Comparison of ENCODE assay signal across 10 cellular contexts in genomic region chr12:56720696-56721615, GRCh38. TPM values are rescaled to one million over a fixed set of nuclear protein-coding genes. Genes with fewer than 3 reads are reported as not detected.
DNase-seq lines count a peak whose midpoint lies in the region; ATAC-seq and TF ChIP-seq lines count a peak whose summit lies in the region.
"Had no signal": no experiment of that assay in that cellular context is flagged by ENCODE, and none has a peak within 500 bp of the region (broad histone marks: within the 10 kb centered on the region; RNA-seq: fewer than 3 reads in every experiment).

No MANE protein-coding gene starts in this region.

- no peak for DNase-seq in SK-N-SH
- DNase-seq in PC-9: no peak
- DNase-seq in epithelial cell of prostate (ENCODE audit: low read depth, low spot score): no peak
- DNase-seq in HPDE6-E6E7 (ENCODE audit: extremely low spot score): no peak
- DNase-seq in GOT3 (lab: John Stamatoyannopoulos, UW): no peak
- DNase-seq: NCI-H146 had no signal

- H3K4me2 ChIP-seq in SK-N-SH (peak overlapping the region; percentile 91; the same call in 1 of the 2 replicates), PC-9 (peak overlapping the region; percentile 98)

- peak overlapping the region in 1 of 2 experiments; percentile 11; a peak in 2 of 4 replicates for H3K4me3 ChIP-seq in SK-N-SH (ENCODE audit: low read depth in 2 of 2, low read length in 1 of 2)
- H3K4me3 ChIP-seq in PC-9: peak overlapping the region; percentile 46; the same call in 1 of the 2 replicates
- peak overlapping the region in 1 of 7 experiments; percentile 83 for H3K4me3 ChIP-seq in skin epidermis

- no peak for TF ChIP-seq EP300 in SK-N-SH (IDR thresholded peaks at IDR 0.05; ENCODE audit: borderline replicate concordance in 1 of 2, low read depth in 1 of 2, low read length in 1 of 2)

- H3K27ac ChIP-seq in SK-N-SH (ENCODE audit: low read depth in 2 of 2, low read length in 1 of 2): no peak overlapping the region; a peak in 1 of 4 replicates
- peak overlapping the region; percentile 63 for H3K27ac ChIP-seq in PC-9
- H3K27ac ChIP-seq in epithelial cell of prostate: peak overlapping the region; percentile 91
- peak overlapping the region in 19 of 21 experiments; percentile 2 to 97 (median 63) for H3K27ac ChIP-seq in skin epidermis

- H3K4me1 ChIP-seq in SK-N-SH (ENCODE audit: control insufficient read depth in 1 of 2, insufficient read depth in 2 of 2, low read depth in 1 of 2, low read length in 1 of 2): peaks cover 29 to 30% of the 10 kb centered on the region in 2 experiments
- H3K4me1 ChIP-seq in PC-9 (replicated peaks; ENCODE audit: insufficient read depth): peaks cover 52% of the 10 kb centered on the region

- H3F3A ChIP-seq in SK-N-SH (replicated peaks; ENCODE audit: insufficient read depth) (peaks cover 11% of the 10 kb centered on the region), PC-9 (ENCODE audit: insufficient read depth, low read depth) (peaks cover 80% of the 10 kb centered on the region)

- H2AFZ ChIP-seq in SK-N-SH (ENCODE audit: low read depth) (no peak overlapping the region), PC-9 (no peak overlapping the region)

- H4K20me1 ChIP-seq in SK-N-SH (ENCODE audit: insufficient read depth) (peaks cover 80% of the 10 kb centered on the region), PC-9 (ENCODE audit: insufficient read depth) (peaks cover 68% of the 10 kb centered on the region)

- TF ChIP-seq CTCF in SK-N-SH (IDR thresholded peaks at IDR 0.05): no peak
- TF ChIP-seq CTCF in PC-9 (conservative IDR thresholded peaks at IDR 0.05): no peak

- H3K36me3 ChIP-seq in SK-N-SH (replicated peaks in 1 of 2; ENCODE audit: control insufficient read depth in 1 of 2, insufficient read depth in 2 of 2, low read length in 1 of 2): peaks cover 38 to 48% of the 10 kb centered on the region in 2 experiments
- H3K36me3 ChIP-seq in PC-9 (ENCODE audit: low read depth): peaks cover 58% of the 10 kb centered on the region

- intact Hi-C loops in PC-9 (cut with micrococcal nuclease; ENCODE audit: unreplicated experiment): loop anchor here (10.0 kb wide), 1 partner anchor 56 kb away; no protein-coding TSS in a partner anchor

- no peaks in the 10 kb centered on the region for H3K9me3 ChIP-seq in SK-N-SH
- H3K9me3 ChIP-seq in PC-9 (ENCODE audit: insufficient read depth, low read depth): no peaks in the 10 kb centered on the region
- H3K9me3 ChIP-seq: adrenal gland had no signal

- 92% methylated on average over 3 of the region's 3 CpGs for WGBS in SK-N-SH (ENCODE audit: low lambda C conversion rate)

- H3K79me2 ChIP-seq in SK-N-SH (ENCODE audit: insufficient read depth): peaks cover 82% of the 10 kb centered on the region
- peaks cover 83% of the 10 kb centered on the region for H3K79me2 ChIP-seq in PC-9 (ENCODE audit: low read depth)

- CTCF ChIA-PET in SK-N-SH (lab: Yijun Ruan, JAX): no interaction called here
- CTCF ChIA-PET in PC-9 (lab: Charles Lee): no interaction called here

- H3K9me2 ChIP-seq in SK-N-SH (no peaks in the 10 kb centered on the region), PC-9 (ENCODE audit: insufficient read depth) (no peaks in the 10 kb centered on the region)

- ATAC-seq in SK-N-SH treated with all-trans-retinoic acid at 6 μM for 48 hours: no peak
- ATAC-seq in esophagus mucosa: no peak

- H3K9ac ChIP-seq in SK-N-SH: no peak overlapping the region

- no TSS peak for BruUV-seq in PC-9 (replicated peaks; lab: Mats Ljungman, UMichigan)

- H3K27me3 ChIP-seq in SK-N-SH (ENCODE audit: insufficient read depth) (no peaks in the 10 kb centered on the region), PC-9 (ENCODE audit: insufficient read depth, low read depth) (no peaks in the 10 kb centered on the region)
- H3K27me3 ChIP-seq: adrenal gland had no signal

- TF ChIP-seq RAD21 in SK-N-SH (IDR thresholded peaks at IDR 0.05; ENCODE audit: low read length): no peak

- POLR2A ChIA-PET in SK-N-SH (lab: Yijun Ruan, JAX): no interaction called here
- POLR2A ChIA-PET in PC-9 (lab: Charles Lee; ENCODE audit: unreplicated experiment): interaction anchor here (0.6 to 0.7 kb wide), 4 partner anchors 15 to 62 kb away, joined by 3 to 10 read pairs (median 6); partner anchors contain the start of gene PTGES3

TF ChIP-seq in SK-N-SH, 30 proteins besides CTCF, POLR2A, EP300 and RAD21 (continues in another document):
- TF ChIP-seq POLR2AphosphoS5 (IDR thresholded peaks at IDR 0.05; ENCODE audit: low read depth, low read length) (no peak), JUND (IDR thresholded peaks at IDR 0.05) (no peak), IRF3 (IDR thresholded peaks at IDR 0.05; ENCODE audit: low read depth, low read length) (no peak), FOSL2 (IDR thresholded peaks at IDR 0.05; ENCODE audit: borderline replicate concordance, low read depth) (no peak), RFX5 (IDR thresholded peaks at IDR 0.05; ENCODE audit: low read length) (no peak), ELF1 (IDR thresholded peaks at IDR 0.05) (no peak), TCF12 (IDR thresholded peaks at IDR 0.05) (no peak), SMC3 (IDR thresholded peaks at IDR 0.05; ENCODE audit: low read depth, low read length) (no peak), GABPA (IDR thresholded peaks at IDR 0.05; ENCODE audit: low read depth) (no peak), EZH2phosphoT487 (IDR thresholded peaks at IDR 0.05; ENCODE audit: borderline replicate concordance, low read depth) (no peak), CHD2 (IDR thresholded peaks at IDR 0.05; ENCODE audit: low read length, partially characterized antibody) (no peak)

TF ChIP-seq in SK-N-SH treated with all-trans-retinoic acid at 6 μM for 48 hours, 23 proteins besides CTCF, POLR2A, EP300 and RAD21 (continues in another document):
- TF ChIP-seq, protein P1, sequence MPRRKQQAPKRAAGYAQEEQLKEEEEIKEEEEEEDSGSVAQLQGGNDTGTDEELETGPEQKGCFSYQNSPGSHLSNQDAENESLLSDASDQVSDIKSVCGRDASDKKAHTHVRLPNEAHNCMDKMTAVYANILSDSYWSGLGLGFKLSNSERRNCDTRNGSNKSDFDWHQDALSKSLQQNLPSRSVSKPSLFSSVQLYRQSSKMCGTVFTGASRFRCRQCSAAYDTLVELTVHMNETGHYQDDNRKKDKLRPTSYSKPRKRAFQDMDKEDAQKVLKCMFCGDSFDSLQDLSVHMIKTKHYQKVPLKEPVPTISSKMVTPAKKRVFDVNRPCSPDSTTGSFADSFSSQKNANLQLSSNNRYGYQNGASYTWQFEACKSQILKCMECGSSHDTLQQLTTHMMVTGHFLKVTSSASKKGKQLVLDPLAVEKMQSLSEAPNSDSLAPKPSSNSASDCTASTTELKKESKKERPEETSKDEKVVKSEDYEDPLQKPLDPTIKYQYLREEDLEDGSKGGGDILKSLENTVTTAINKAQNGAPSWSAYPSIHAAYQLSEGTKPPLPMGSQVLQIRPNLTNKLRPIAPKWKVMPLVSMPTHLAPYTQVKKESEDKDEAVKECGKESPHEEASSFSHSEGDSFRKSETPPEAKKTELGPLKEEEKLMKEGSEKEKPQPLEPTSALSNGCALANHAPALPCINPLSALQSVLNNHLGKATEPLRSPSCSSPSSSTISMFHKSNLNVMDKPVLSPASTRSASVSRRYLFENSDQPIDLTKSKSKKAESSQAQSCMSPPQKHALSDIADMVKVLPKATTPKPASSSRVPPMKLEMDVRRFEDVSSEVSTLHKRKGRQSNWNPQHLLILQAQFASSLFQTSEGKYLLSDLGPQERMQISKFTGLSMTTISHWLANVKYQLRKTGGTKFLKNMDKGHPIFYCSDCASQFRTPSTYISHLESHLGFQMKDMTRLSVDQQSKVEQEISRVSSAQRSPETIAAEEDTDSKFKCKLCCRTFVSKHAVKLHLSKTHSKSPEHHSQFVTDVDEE (CRISPR knock-in tag; IDR thresholded peaks at IDR 0.05): no peak
- TF ChIP-seq ARNTL (CRISPR knock-in tag; IDR thresholded peaks at IDR 0.05; ENCODE audit: borderline replicate concordance, low read depth) (no peak), ZC3H10 (CRISPR knock-in tag; IDR thresholded peaks at IDR 0.05) (no peak), CREB5 (CRISPR knock-in tag; IDR thresholded peaks at IDR 0.05; ENCODE audit: low read depth) (no peak), TCF4 (CRISPR knock-in tag; IDR thresholded peaks at IDR 0.05; ENCODE audit: borderline replicate concordance) (no peak), ZNF8 (CRISPR knock-in tag; IDR thresholded peaks at IDR 0.05) (no peak)

RNA-seq across cellular contexts. Expression of gene NACA, which starts 4.1 kb away (rescaled TPM):
- polyA plus RNA-seq in SK-N-SH (2012; rRNA removed): 523 and 644 TPM in 2 replicates
- 840 and 1,075 TPM in 2 replicates for polyA plus RNA-seq in SK-N-SH (2012; cell fraction: cytosol; rRNA removed)
- 157 and 212 TPM in 2 replicates for polyA plus RNA-seq in SK-N-SH (2012; cell fraction: nucleus; rRNA removed)
- 812 and 1,035 TPM in 2 replicates for total RNA-seq in PC-9 (2021)
- 786 TPM for total RNA-seq in esophagus mucosa

RNA-seq across cellular contexts. Expression of gene PRIM1, which starts 31.2 kb away (rescaled TPM):
- 10.3 and 10.9 TPM in 2 replicates for polyA plus RNA-seq in SK-N-SH (2012; rRNA removed)
- polyA plus RNA-seq in SK-N-SH (2012; cell fraction: cytosol; rRNA removed): 10.1 and 13.0 TPM in 2 replicates
- polyA plus RNA-seq in SK-N-SH (2012; cell fraction: nucleus; rRNA removed): 9.2 and 15.5 TPM in 2 replicates
- 27.2 and 35.8 TPM in 2 replicates for total RNA-seq in PC-9 (2021)
- 8.1 TPM for total RNA-seq in esophagus mucosa

RNA-seq across cellular contexts. Expression of gene PTGES3, which starts 32.9 kb away (rescaled TPM):
- 38.9 and 40.5 TPM in 2 replicates for polyA plus RNA-seq in SK-N-SH (2012; rRNA removed)
- 65.3 and 83.2 TPM in 2 replicates for polyA plus RNA-seq in SK-N-SH (2012; cell fraction: cytosol; rRNA removed)
- 12.5 and 25.3 TPM in 2 replicates for polyA plus RNA-seq in SK-N-SH (2012; cell fraction: nucleus; rRNA removed)
- total RNA-seq in PC-9 (2021) (227 and 322 TPM in 2 replicates), esophagus mucosa (153 TPM)

RNA-seq across cellular contexts. Expression of gene HSD17B6, which starts 42.2 kb away (rescaled TPM):
- 1.2 and 1.5 TPM in 2 replicates for polyA plus RNA-seq in SK-N-SH (2012; rRNA removed)
- polyA plus RNA-seq in SK-N-SH (2012; cell fraction: cytosol; rRNA removed): 1.0 and 1.4 TPM in 2 replicates
- polyA plus RNA-seq in SK-N-SH (2012; cell fraction: nucleus; rRNA removed): 0.39 and 0.61 TPM in 2 replicates
- total RNA-seq in PC-9 (2021): 2.1 and 2.2 TPM in 2 replicates
- 2.4 TPM for total RNA-seq in esophagus mucosa

Comparison
In these comparisons a context has a peak if more than half of its experiments do, and no peak if none do; other contexts are left out.
1. H3K27ac ChIP-seq: peak in PC-9 (single experiment), epithelial cell of prostate (single experiment) and skin epidermis (19 of 21); none in SK-N-SH (0 of 2).